ENCODE assay signal across 12 cellular contexts in the genomic region with DNA sequence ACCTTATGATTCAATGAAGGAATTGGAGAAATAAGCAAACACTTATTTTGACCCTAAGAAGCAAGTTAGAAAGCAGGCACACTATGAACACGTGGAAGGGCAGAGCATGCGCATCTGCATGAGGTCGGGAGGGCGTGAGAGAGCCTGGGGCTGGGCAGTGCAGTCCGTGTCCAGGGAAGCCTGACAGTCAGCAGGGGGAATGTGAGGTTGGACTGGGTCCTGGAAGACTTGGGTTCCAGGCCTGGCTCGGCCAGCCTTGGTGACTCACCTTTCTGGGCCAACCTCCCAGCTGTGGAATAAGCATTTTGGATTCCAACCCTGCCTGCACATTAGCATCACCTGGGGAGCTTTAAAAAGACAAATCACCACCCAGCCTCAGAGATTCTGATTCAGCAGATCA. TPM values are rescaled to one million over a fixed set of nuclear protein-coding genes. Genes with fewer than 3 reads are reported as not detected.
DNase-seq lines count a peak whose midpoint lies in the region; ATAC-seq and TF ChIP-seq lines count a peak whose summit lies in the region.
"Had no signal": no experiment of that assay in that cellular context is flagged by ENCODE, and none has a peak within 500 bp of the region (broad histone marks: within the 10 kb centered on the region; RNA-seq: fewer than 3 reads in every experiment).

No MANE protein-coding gene starts in this region.

- H3K4me1 ChIP-seq in gastroesophageal sphincter: peaks cover 0 to 18% (median 4%) of the 10 kb centered on the region in 3 donors

- no peak for TF ChIP-seq POLR2A in gastroesophageal sphincter (IDR thresholded peaks at IDR 0.05)

- WGBS in gastroesophageal sphincter (ENCODE audit: low coverage in 1 of 2), 2 donors: 0 to 30% methylated on average over 1 to 6 of the region's 6 CpGs

- peak overlapping the region in 3 of 4 donors; percentile 66 to 76 (median 70) for H3K27ac ChIP-seq in gastroesophageal sphincter
- H3K27ac ChIP-seq in brain microvascular endothelial cell: no peak overlapping the region
- no peak overlapping the region for H3K27ac ChIP-seq in WERI-Rb-1

- H3K36me3 ChIP-seq in gastroesophageal sphincter: no peaks in the 10 kb centered on the region
- H3K36me3 ChIP-seq in brain microvascular endothelial cell (replicated peaks): no peaks in the 10 kb centered on the region
- H3K36me3 ChIP-seq in WERI-Rb-1: no peaks in the 10 kb centered on the region

- H3K27me3 ChIP-seq in gastroesophageal sphincter: no peaks in the 10 kb centered on the region
- peaks cover 18% of the 10 kb centered on the region for H3K27me3 ChIP-seq in brain microvascular endothelial cell (replicated peaks)
- H3K27me3 ChIP-seq in WERI-Rb-1 (ENCODE audit: insufficient read depth, low read depth, severe bottlenecking): no peaks in the 10 kb centered on the region

- H3K4me3 ChIP-seq in gastroesophageal sphincter (no peak overlapping the region), brain microvascular endothelial cell (ENCODE audit: low read depth, low read length) (no peak overlapping the region), WERI-Rb-1 (ENCODE audit: low read depth, low read length) (no peak overlapping the region)
- H3K4me3 ChIP-seq: dorsolateral prefrontal cortex had no signal

- H3K9me3 ChIP-seq in gastroesophageal sphincter (no peaks in the 10 kb centered on the region), WERI-Rb-1 (ENCODE audit: severe bottlenecking) (no peaks in the 10 kb centered on the region)

- in situ Hi-C loops in brain microvascular endothelial cell (cut with HindIII; ENCODE audit: low pct_ligation_motif_present, low sequenced_read_pairs): loop anchor here (25.0 kb wide), 1 partner anchor 204 kb away; no protein-coding TSS in a partner anchor

- no peak for TF ChIP-seq EP300 in gastroesophageal sphincter (IDR thresholded peaks at IDR 0.05)

- TF ChIP-seq CTCF in gastroesophageal sphincter (IDR thresholded peaks at IDR 0.05) (no peak), brain microvascular endothelial cell (IDR thresholded peaks at IDR 0.05; ENCODE audit: low read depth, low read length, missing control alignments) (no peak), WERI-Rb-1 (IDR thresholded peaks at IDR 0.05; ENCODE audit: low read depth, low read length) (no peak)

- DNase-seq in AG08395 (ENCODE audit: low spot score) (peak; percentile 94), RPMI7951 (ENCODE audit: low read depth) (peak; percentile 73), occipital lobe (lab: John Stamatoyannopoulos, UW) (peak; percentile 23), NCI-H2029 treated with DMSO at 0.1 percent for 48 hours (lab: John Stamatoyannopoulos, UW) (no peak), brain microvascular endothelial cell (no peak), WERI-Rb-1 (no peak)
- DNase-seq: NCI-H1105 had no signal

- peak; percentile 97 for ATAC-seq in gastroesophageal sphincter
- ATAC-seq in GM18511 (IDR thresholded peaks at IDR 0.05; ENCODE audit: unreplicated experiment): no peak

RNA-seq across cellular contexts. Expression of a gene that starts 26.6 kb away (rescaled TPM):
- not detected in 2 replicates for total RNA-seq in RPMI7951 (2014; rRNA removed; shearing (Covaris generic))
- total RNA-seq in gastroesophageal sphincter (1 to 10 TPM in 1 of 4 donors, under 1 TPM in 3; 0.13 to 1.1 (median 0.51) TPM), occipital lobe (not detected)
- total RNA-seq: A673; activated T-helper 2 cell treated with anti-CD3 and anti-CD28 coated beads, Interferon-gamma antibody, Interleukin-2, Interleukin-4, amounts not matched to agents 10 μg/mL and 5 μg/mL and 100 μg/mL, durations not matched to agents 14 hours and 24 hours and 36 hours had no signal

Comparison
In these comparisons a context has a peak if more than half of its experiments do, and no peak if none do; other contexts are left out.
1. DNase-seq: peak in AG08395 (single experiment), RPMI7951 (single experiment) and occipital lobe (single experiment); none in NCI-H2029 treated with DMSO at 0.1 percent for 48 hours (single experiment), brain microvascular endothelial cell (single experiment) and WERI-Rb-1 (single experiment).
2. H3K27ac ChIP-seq: peak in gastroesophageal sphincter (3 of 4); none in brain microvascular endothelial cell (single experiment) and WERI-Rb-1 (single experiment).